Comparison of ENCODE assay signal across 7 cellular contexts in the genomic region with DNA sequence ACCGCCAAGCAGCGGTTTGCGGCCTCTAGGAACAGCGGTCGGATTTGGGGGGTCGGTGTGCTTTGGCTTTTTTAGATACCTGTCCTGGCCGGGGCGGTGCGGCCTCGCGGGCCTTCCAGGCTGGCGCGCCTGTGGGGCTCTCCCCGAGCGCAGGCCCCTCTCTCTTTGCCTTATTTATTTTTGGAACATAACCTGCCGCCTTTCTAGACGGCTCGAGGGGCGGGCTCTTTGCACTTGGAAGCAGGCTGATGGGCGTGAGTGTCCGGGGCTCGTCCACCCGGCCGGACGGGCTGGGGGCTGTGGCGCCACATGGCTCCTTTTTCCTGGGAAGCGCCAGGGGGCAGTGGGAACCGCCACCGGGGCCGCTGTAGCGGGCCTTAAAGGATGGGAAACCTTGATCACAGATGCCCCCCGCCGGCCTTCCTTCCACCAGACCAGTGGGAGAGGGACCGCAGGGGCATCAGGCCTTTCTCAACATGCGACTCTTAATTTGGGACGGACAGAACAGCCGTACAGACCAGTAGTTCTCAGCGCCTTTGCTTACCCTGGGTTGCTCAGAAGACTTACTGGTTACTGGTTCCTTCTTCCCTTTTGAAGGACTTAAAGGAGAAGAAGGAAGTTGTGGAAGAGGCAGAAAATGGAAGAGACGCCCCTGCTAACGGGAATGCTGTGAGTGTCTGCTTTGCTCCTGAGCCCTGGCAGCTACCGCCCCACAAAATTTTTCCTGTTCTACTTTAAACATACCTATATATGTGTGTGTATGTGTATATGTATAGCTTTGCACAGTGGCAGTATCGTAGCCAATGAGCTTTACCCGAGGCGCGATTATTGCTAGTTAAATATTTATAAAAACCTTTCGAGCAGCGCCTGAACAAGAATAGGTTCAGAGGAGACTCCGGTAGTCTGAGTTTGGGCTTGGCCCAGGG. TPM values are rescaled to one million over a fixed set of nuclear protein-coding genes. Genes with fewer than 3 reads are reported as not detected.
A peak's percentile ranks its signal among the peaks of the same experiment; 100 is the strongest.
DNase-seq lines count a peak whose midpoint lies in the region; ATAC-seq, FAIRE-seq and TF ChIP-seq lines count a peak whose summit lies in the region.

No MANE protein-coding gene starts in this region.

- 3% methylated on average over 14 of the region's 48 CpGs for WGBS in right lobe of liver (ENCODE audit: insufficient coverage, low coverage, low lambda C conversion rate, missing lambda C conversion rate)

- intact Hi-C loops in right lobe of liver (cut with DNase I): loop anchor here (5.0 to 10.0 kb wide), 3 partner anchors 34 to 96 kb away; a partner anchor contains a TSS

- ATAC-seq in right lobe of liver: no peak

- peaks cover 45% of the 10 kb centered on the region for H3K36me3 ChIP-seq in NT2/D1 (ENCODE audit: insufficient read depth, insufficient read length, low read length)
- peaks cover 14% of the 10 kb centered on the region for H3K36me3 ChIP-seq in bronchial epithelial cell (ENCODE audit: control insufficient read depth, insufficient read depth, low read length)
- H3K36me3 ChIP-seq in right lobe of liver: peaks cover 0 to 11% (median 4%) of the 10 kb centered on the region in 4 donors

- H3K27ac ChIP-seq in right lobe of liver (peak overlapping the region; percentile 65 to 100 (median 96)), temporal lobe (ENCODE audit: low read depth, low read length) (peak overlapping the region; percentile 78)

- no peak for TF ChIP-seq POLR2A in right lobe of liver (IDR thresholded peaks at IDR 0.05)

- DNase-seq in GM12864 (ENCODE audit: low read depth) (no peak), NT2/D1 (ENCODE audit: low read depth, low spot score) (no peak), bronchial epithelial cell (ENCODE audit: low read depth) (no peak), right lobe of liver (peak in 2 of 3 donors; percentile 48 to 60), activated gamma-delta T cell treated with Interleukin-2 at 50 U/mL for 16 hours (no peak), iPS-NIHi11 (ENCODE audit: low spot score) (no peak)

- no peak for TF ChIP-seq CTCF in GM12864 (IDR thresholded peaks at IDR 0.05; ENCODE audit: low read depth, low read length, missing control alignments)
- no peak for TF ChIP-seq CTCF in bronchial epithelial cell (IDR thresholded peaks at IDR 0.05; ENCODE audit: insufficient read depth, low read length, severe bottlenecking)
- peak in 2 of 4 donors; percentile 3 to 4 for TF ChIP-seq CTCF in right lobe of liver (IDR thresholded peaks at IDR 0.05)

- H3K9ac ChIP-seq in NT2/D1 (ENCODE audit: insufficient read length, low read depth): peak overlapping the region; percentile 99

- H3K4me1 ChIP-seq in NT2/D1 (ENCODE audit: insufficient read depth, insufficient read length): peaks cover 30% of the 10 kb centered on the region
- H3K4me1 ChIP-seq in right lobe of liver: peaks cover 0 to 21% (median 10%) of the 10 kb centered on the region in 4 donors

- FAIRE-seq in bronchial epithelial cell (lab: Jason Lieb, UNC): no peak

- H3K27me3 ChIP-seq in NT2/D1 (ENCODE audit: insufficient read depth, insufficient read length) (no peaks in the 10 kb centered on the region), bronchial epithelial cell (ENCODE audit: control insufficient read depth, insufficient read depth, low read length) (no peaks in the 10 kb centered on the region), right lobe of liver (no peaks in the 10 kb centered on the region)

- peak overlapping the region; percentile 93 for H3K4me3 ChIP-seq in GM12864 (ENCODE audit: low read depth, low read length)
- peak overlapping the region; percentile 98 for H3K4me3 ChIP-seq in NT2/D1 (ENCODE audit: insufficient read length, low read depth)
- H3K4me3 ChIP-seq in bronchial epithelial cell (ENCODE audit: low read depth, low read length): peak overlapping the region; percentile 98
- H3K4me3 ChIP-seq in right lobe of liver: peak overlapping the region; percentile 71 to 97 (median 94)

- H3K9me3 ChIP-seq in NT2/D1 (ENCODE audit: insufficient read depth, low read length): no peaks in the 10 kb centered on the region
- no peaks in the 10 kb centered on the region for H3K9me3 ChIP-seq in right lobe of liver

RNA-seq across cellular contexts. Expression of a gene that starts 2.7 kb away (rescaled TPM):
- 348 and 388 TPM in 2 replicates for total RNA-seq in bronchial epithelial cell
- total RNA-seq in right lobe of liver: 100 to 1,000 TPM; 180 to 373 (median 252) TPM
- 458 TPM for total RNA-seq in temporal lobe

Comparison
In these comparisons a context has a peak if more than half of its experiments do, and no peak if none do; other contexts are left out.
1. DNase-seq: peak in right lobe of liver (2 of 3); none in GM12864 (single experiment), NT2/D1 (single experiment), bronchial epithelial cell (single experiment), activated gamma-delta T cell treated with Interleukin-2 at 50 U/mL for 16 hours (single experiment) and iPS-NIHi11 (single experiment).
2. Peak in every context shown above with its lines, with median percentiles within 50 percentile points of each other: H3K4me3 ChIP-seq.